In genomic region chr14:100825691-100826331, GRCh38 we compare ENCODE assay signal across 8 cellular contexts. TPM values are rescaled to one million over a fixed set of nuclear protein-coding genes. Genes with fewer than 3 reads are reported as not detected.
DNase-seq lines count a peak whose midpoint lies in the region; ATAC-seq, FAIRE-seq and TF ChIP-seq lines count a peak whose summit lies in the region.

Gene MEG3, plus strand, starts transcription at chr14:100826118.

- TF ChIP-seq POLR2A in body of pancreas (IDR thresholded peaks at IDR 0.05) (peak; percentile 66 to 95 (median 94)), stomach (IDR thresholded peaks at IDR 0.05) (peak in 1 of 4 donors; percentile 45)

- H3K4me1 ChIP-seq in body of pancreas (peaks cover 8% of the 10 kb centered on the region), kidney (ENCODE audit: control insufficient read depth in 1 of 2, insufficient read depth in 1 of 2, low read depth in 1 of 2, low read length in 2 of 2) (peaks cover 2% of the 10 kb centered on the region in 2 donors), stomach (peaks cover 0 to 7% (median 0%) of the 10 kb centered on the region in 4 donors)

- intact Hi-C loops in body of pancreas (cut with DNase I): no loop called here
- intact Hi-C loops in kidney (cut with DNase I): no loop called here
- intact Hi-C loops in stomach (cut with DNase I; ENCODE audit: low total_unique reads): no loop called here

- H3K36me3 ChIP-seq in body of pancreas (replicated peaks in 1 of 2; ENCODE audit: insufficient read depth in 1 of 2, low read depth in 2 of 2) (no peaks in the 10 kb centered on the region), kidney (ENCODE audit: control insufficient read depth in 1 of 2, insufficient read depth in 2 of 2, low read length in 2 of 2) (no peaks in the 10 kb centered on the region), stomach (no peaks in the 10 kb centered on the region)

- H3K27me3 ChIP-seq in body of pancreas: no peaks in the 10 kb centered on the region
- H3K27me3 ChIP-seq in stomach: peaks cover 0 to 62% (median 33%) of the 10 kb centered on the region in 3 donors

- no peak for FAIRE-seq in kidney (lab: Jason Lieb, UNC)
- no peak for FAIRE-seq in GM19239 (lab: Jason Lieb, UNC)

- ATAC-seq in body of pancreas: peak; percentile 31
- ATAC-seq in GM21381 (IDR thresholded peaks at IDR 0.05; ENCODE audit: unreplicated experiment): no peak

- no peak for TF ChIP-seq CTCF in body of pancreas (IDR thresholded peaks at IDR 0.05)
- no peak for TF ChIP-seq CTCF in kidney (IDR thresholded peaks at IDR 0.05; ENCODE audit: borderline replicate concordance, extremely low read depth, insufficient read depth)
- TF ChIP-seq CTCF in stomach (IDR thresholded peaks at IDR 0.05): no peak

- H3K9me3 ChIP-seq in body of pancreas: no peaks in the 10 kb centered on the region
- H3K9me3 ChIP-seq in kidney (ENCODE audit: control insufficient read depth in 1 of 2, low read length in 2 of 2): no peaks in the 10 kb centered on the region
- peaks cover 0 to 34% (median 8%) of the 10 kb centered on the region in 4 donors for H3K9me3 ChIP-seq in stomach

- TF ChIP-seq EP300 in stomach (IDR thresholded peaks at IDR 0.05): no peak

- H3K4me3 ChIP-seq in body of pancreas: peak within 1 kb of the TSS; percentile 18 to 21
- H3K4me3 ChIP-seq in kidney (ENCODE audit: low read length in 2 of 2): peak within 1 kb of the TSS; percentile 42 to 51
- H3K4me3 ChIP-seq in stomach: peak within 1 kb of the TSS; percentile 32 to 37 (median 34)

- 56 to 57% methylated on average over 34 to 40 of the region's 40 CpGs for WGBS in body of pancreas, 2 donors
- WGBS in stomach, 5 donors: 44 to 57% (median 52%) methylated on average over 38 to 40 of the region's 40 CpGs

- H3K9ac ChIP-seq in kidney (ENCODE audit: low read length in 2 of 2): no peak within 1 kb of the TSS

- DNase-seq in HCEC 1CT: peak; percentile 83
- peak; percentile 51 to 74 (median 56) for DNase-seq in body of pancreas
- peak; percentile 75 for DNase-seq in kidney
- DNase-seq in stomach: no peak
- no peak for DNase-seq in stimulated activated CD4-positive, alpha-beta T cell treated with anti-CD3 and anti-CD28 coated beads, Interleukin-12 subunit alpha, Interleukin-12 subunit beta, amount 100 ng/mL, for 4 hours
- no peak for DNase-seq in stimulated activated CD4-positive, alpha-beta T cell treated with anti-CD3 and anti-CD28 coated beads, Interleukin-4, amount 100 ng/mL, for 24 hours
- DNase-seq in GM19239 (ENCODE audit: insufficient read length, low spot score): no peak

- H3K27ac ChIP-seq in body of pancreas (peak within 1 kb of the TSS; percentile 25 to 73 (median 49)), kidney (ENCODE audit: low read depth in 2 of 2, low read length in 2 of 2) (no peak within 1 kb of the TSS), stomach (peak within 1 kb of the TSS in 4 of 5 donors; percentile 3 to 79 (median 41))

RNA-seq across cellular contexts. Expression of gene MEG3, which starts in this region (rescaled TPM):
- total RNA-seq in body of pancreas (100 to 1,000 TPM; 150 to 537 TPM), kidney (24.0 TPM), stomach (100 to 1,000 TPM in 3 of 5 donors, 10 to 100 TPM in 2; 26.4 to 390 (median 124) TPM)
- polyA plus RNA-seq in kidney (ENCODE audit: insufficient read depth, low read depth, low replicate concordance) (29.6 TPM), stomach (100 to 1,000 TPM in 1 of 3 donors, 10 to 100 TPM in 2; 13.4 to 131 (median 30.6) TPM)

Comparison
In these comparisons a context has a peak if more than half of its experiments do, and no peak if none do; other contexts are left out.
1. DNase-seq: peak in HCEC 1CT (single experiment), body of pancreas (4 of 4) and kidney (single experiment); none in stomach (single experiment), stimulated activated CD4-positive, alpha-beta T cell treated with anti-CD3 and anti-CD28 coated beads, Interleukin-12 subunit alpha, Interleukin-12 subunit beta, amount 100 ng/mL, for 4 hours (single experiment), stimulated activated CD4-positive, alpha-beta T cell treated with anti-CD3 and anti-CD28 coated beads, Interleukin-4, amount 100 ng/mL, for 24 hours (single experiment) and GM19239 (single experiment).
2. H3K27ac ChIP-seq: peak in body of pancreas (4 of 4) and stomach (4 of 5); none in kidney (0 of 2).
3. Peak in every context shown above with its lines, with median percentiles within 50 percentile points of each other: H3K4me3 ChIP-seq.